Comparison of ENCODE assay signal across 28 cellular contexts in the genomic region with DNA sequence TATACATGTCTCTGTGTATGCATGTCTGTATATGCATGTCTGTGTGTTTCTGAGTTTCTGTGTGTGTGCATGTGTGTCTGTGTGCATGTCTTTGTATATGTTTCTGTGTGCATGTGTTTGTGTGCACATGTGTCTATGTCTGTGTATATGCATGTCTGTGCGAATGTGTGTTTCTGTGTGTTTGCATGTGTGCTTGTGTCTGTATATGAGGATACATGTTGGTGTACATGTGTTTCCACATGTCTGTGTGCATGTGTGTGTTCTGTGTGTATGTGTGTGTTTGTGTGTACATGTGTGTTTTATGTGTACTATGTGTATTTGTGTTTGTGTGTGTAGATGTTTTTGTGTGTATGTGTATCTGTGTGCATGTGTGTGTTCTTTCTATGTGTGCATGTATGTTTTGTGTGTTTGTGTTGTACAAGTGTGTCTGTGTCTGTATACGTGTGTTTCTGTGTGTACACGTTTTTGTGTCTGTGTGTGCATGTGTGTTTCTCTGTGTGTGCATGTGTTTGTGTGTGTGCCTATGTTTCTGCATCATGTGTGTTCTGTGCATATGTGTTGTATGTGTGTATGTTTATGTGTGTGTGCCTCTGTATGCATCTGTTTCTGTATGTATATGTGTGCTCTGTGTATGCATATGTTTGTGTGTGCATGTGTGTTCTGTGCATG. TPM values are rescaled to one million over a fixed set of nuclear protein-coding genes. Genes with fewer than 3 reads are reported as not detected.
"Had no signal": no experiment of that assay in that cellular context is flagged by ENCODE, and none has a peak within 500 bp of the region (broad histone marks: within the 10 kb centered on the region; RNA-seq: fewer than 3 reads in every experiment).

No MANE protein-coding gene starts in this region.

- H3K27ac ChIP-seq: colonic mucosa, epithelial cell of prostate, gastrocnemius medialis, prostate gland, right atrium auricular region, sigmoid colon, stomach, thyroid gland had no signal

- H3K9me3 ChIP-seq: colonic mucosa, gastrocnemius medialis, mucosa of descending colon, prostate gland, right atrium auricular region, sigmoid colon, stomach, thyroid gland had no signal

- H3K4me3 ChIP-seq: colonic mucosa, gastrocnemius medialis, lung, mucosa of descending colon, prostate gland, right atrium auricular region, sigmoid colon, stomach, thyroid gland had no signal

- H3K36me3 ChIP-seq: colonic mucosa, gastrocnemius medialis, prostate gland, right atrium auricular region, sigmoid colon, stomach, thyroid gland had no signal

- H3K27me3 ChIP-seq: colonic mucosa, right atrium auricular region, thyroid gland had no signal

- H3K4me1 ChIP-seq: colonic mucosa, gastrocnemius medialis, prostate gland, right atrium auricular region, sigmoid colon had no signal

- FAIRE-seq: kidney had no signal

- ATAC-seq: esophagus mucosa; gastrocnemius medialis; left lobe of liver; mucosa of descending colon; natural killer cell treated with Interleukin-12 subunit alpha and Interleukin-12 subunit beta and Interleukin-15 and Interleukin-18, amount 100 ng/mL, for 72 hours; stimulated activated effector memory CD8-positive, alpha-beta T cell treated with anti-CD3 and anti-CD28 coated beads, Interleukin-12 subunit alpha, Interleukin-12 subunit beta, amount 100 ng/mL, for 72 hours had no signal

- DNase-seq: colonic mucosa; effector CD8-positive, alpha-beta T cell; endodermal cell; foreskin fibroblast; gastrocnemius medialis; head of caudate nucleus; kidney; mucosa of descending colon; naive B cell; sigmoid colon; stimulated activated CD4-positive, alpha-beta T cell treated with anti-CD3 and anti-CD28 coated beads, Interleukin-2, amount 100 ng/mL, for 24 hours; stimulated activated CD4-positive, alpha-beta T cell treated with anti-CD3 and anti-CD28 coated beads, Interleukin-4, amount 100 ng/mL, for 24 hours; stimulated activated naive CD4-positive, alpha-beta T cell treated with Interleukin-2 at 50 U/mL for 16 hours; stomach; thyroid gland had no signal

RNA-seq across cellular contexts. Expression of a gene that starts 8.9 kb away (rescaled TPM):
- total RNA-seq: glomerular endothelial cell, neural crest cell, osteocyte had no signal

RNA-seq across cellular contexts. Expression of a gene that starts 15.4 kb away (rescaled TPM):
- total RNA-seq: chondrocyte, endodermal cell, gastrocnemius medialis, glomerular endothelial cell, left lobe of liver, mesothelial cell of epicardium, neural crest cell, osteocyte, thyroid gland had no signal
